ENCODE assay signal across 19 cellular contexts in the genomic region with DNA sequence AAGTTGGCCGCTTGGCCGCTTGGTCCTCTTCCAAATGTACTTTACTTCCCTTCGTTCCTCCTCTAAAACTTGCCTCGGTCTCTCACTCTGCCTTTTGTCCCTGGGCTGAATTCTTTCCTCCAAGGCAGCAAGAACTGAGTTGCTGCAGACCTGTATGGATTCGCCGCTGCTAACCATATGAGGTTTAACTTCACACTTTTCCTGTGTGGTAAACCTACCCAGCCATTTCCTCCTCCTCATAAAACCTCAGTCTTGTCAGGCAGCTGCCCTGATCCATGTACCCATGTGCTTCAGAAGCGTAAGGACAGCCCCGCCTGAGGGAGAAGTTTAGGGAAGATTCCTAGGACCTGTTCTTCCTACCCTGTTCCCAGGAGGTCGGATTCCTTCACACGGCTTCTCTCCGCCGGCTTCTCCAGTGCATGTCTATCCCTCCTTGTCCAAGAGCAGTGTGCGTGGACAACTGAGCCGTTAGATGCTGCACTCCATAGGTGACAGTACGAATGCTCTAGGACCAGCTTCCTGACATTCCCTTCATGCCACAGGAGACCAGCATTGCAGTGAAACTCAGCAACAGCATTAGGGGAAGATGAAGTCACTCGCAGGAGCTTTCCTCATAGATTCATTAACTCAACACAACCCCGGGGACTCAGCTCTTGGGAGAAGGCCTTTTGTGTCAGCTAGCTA.
DNase-seq lines count a peak whose midpoint lies in the region; ATAC-seq and TF ChIP-seq lines count a peak whose summit lies in the region.
"Had no signal": no experiment of that assay in that cellular context is flagged by ENCODE, and none has a peak within 500 bp of the region (broad histone marks: within the 10 kb centered on the region; RNA-seq: fewer than 3 reads in every experiment).

No MANE protein-coding gene starts in this region.

- H3K9me3 ChIP-seq in BLaER1 (no peaks in the 10 kb centered on the region), H9 (ENCODE audit: control insufficient read depth, low read depth, low read length) (no peaks in the 10 kb centered on the region), Karpas-422 (ENCODE audit: low read length) (no peaks in the 10 kb centered on the region)
- H3K9me3 ChIP-seq: adrenal gland, SJCRH30, upper lobe of left lung had no signal

- peaks cover 9% of the 10 kb centered on the region; the same call in 1 of the 2 replicates for H3K4me1 ChIP-seq in BLaER1
- H3K4me1 ChIP-seq in H9 (ENCODE audit: insufficient read depth, low read length), result peaks cover 37% of the 10 kb centered on the region
- H3K4me1 ChIP-seq in mesendoderm (ENCODE audit: control insufficient read depth, low read depth, low read length), result peaks cover 29% of the 10 kb centered on the region
- H3K4me1 ChIP-seq in Karpas-422 (ENCODE audit: low read length), result peaks cover 9% of the 10 kb centered on the region
- H3K4me1 ChIP-seq: adrenal gland, SJCRH30 had no signal

- ATAC-seq in GM18505 (IDR thresholded peaks at IDR 0.05; ENCODE audit: unreplicated experiment), result no peak
- ATAC-seq: activated T-cell treated with anti-CD3 and anti-CD28 coated beads, Interleukin-2, amount 50 U/mL, for 4 hours; left ventricle myocardium superior had no signal

- peaks cover 2 to 3% of the 10 kb centered on the region in 2 experiments; a peak in 2 of 5 replicates for H3K9me3 Mint-ChIP-seq in H9
- H3K9me3 Mint-ChIP-seq in CD14-positive monocyte, result peaks cover 0 to 2% (median 0%) of the 10 kb centered on the region in 7 donors
- H3K9me3 Mint-ChIP-seq: activated T-cell treated with anti-CD3 and anti-CD28 coated beads, Interleukin-2, amount 50 U/mL, for 4 hours; HFFc6 had no signal

- H3K56ac ChIP-seq in H9 (ENCODE audit: insufficient read length, low read depth, low read length) (no peak overlapping the region), mesendoderm (ENCODE audit: low read length) (peak overlapping the region; percentile 85)

- H2BK15ac ChIP-seq in H9 (ENCODE audit: low read depth, low read length) (no peak overlapping the region), mesendoderm (replicated peaks; ENCODE audit: low read depth) (no peak overlapping the region)

- H3K27me3 Mint-ChIP-seq in H9 (ENCODE audit: low read depth) (peaks cover 77% of the 10 kb centered on the region), CD14-positive monocyte (ENCODE audit: low read depth in 3 of 3) (peaks cover 2 to 3% (median 3%) of the 10 kb centered on the region in 3 donors)

- no peaks in the 10 kb centered on the region for H3K79me1 ChIP-seq in H9 (ENCODE audit: insufficient read depth, low read depth, low read length, poor library complexity, severe bottlenecking)
- H3K79me1 ChIP-seq in mesendoderm (ENCODE audit: low read length), result no peaks in the 10 kb centered on the region

- TF ChIP-seq POLR2A in GM18505 (IDR thresholded peaks at IDR 0.05; ENCODE audit: borderline replicate concordance, extremely low read depth, insufficient read depth, insufficient read length), result no peak

- DNase-seq in H9, result peak; percentile 59
- DNase-seq in UCSD-AML1 (lab: John Stamatoyannopoulos, UW; ENCODE audit: unreplicated experiment), result peak; percentile 25
- DNase-seq in mesendoderm, result peak; percentile 82
- no peak for DNase-seq in Karpas-422
- DNase-seq in SKM-1 treated with dmso at 0.1 percent for 144 hours (lab: John Stamatoyannopoulos, UW; ENCODE audit: unreplicated experiment), result no peak
- no peak for DNase-seq in CD14-positive monocyte (ENCODE audit: low spot score)
- DNase-seq: activated gamma-delta T cell treated with Interleukin-2 at 50 U/mL for 16 hours; activated T-cell treated with anti-CD3 and anti-CD28 coated beads, Interleukin-2, amount 50 U/mL, for 4 hours; adrenal gland; COR-L47; HFFc6; KG1; left ventricle myocardium superior; NCI-H446; SJCRH30; small intestine; upper lobe of left lung had no signal

- H2BK20ac ChIP-seq in H9 (ENCODE audit: low read depth, low read length, poor library complexity, severe bottlenecking), result no peak overlapping the region

- H3K4ac ChIP-seq in H9 (ENCODE audit: low read depth, low read length) (no peak overlapping the region), mesendoderm (ENCODE audit: low read depth, low read length) (peak overlapping the region; percentile 40)

- peak overlapping the region; percentile 30 to 54; a peak in 4 of 5 replicates for H3K4me3 Mint-ChIP-seq in H9
- no peak overlapping the region for H3K4me3 Mint-ChIP-seq in CD14-positive monocyte
- H3K4me3 Mint-ChIP-seq: activated T-cell treated with anti-CD3 and anti-CD28 coated beads, Interleukin-2, amount 50 U/mL, for 4 hours; HFFc6 had no signal

- H4K5ac ChIP-seq in H9 (ENCODE audit: insufficient read length, low read depth, low read length) (no peak overlapping the region), mesendoderm (ENCODE audit: low read length) (no peak overlapping the region)

- intact Hi-C loops in CD14-positive monocyte (cut with micrococcal nuclease), result no loop called here

- H3K79me2 ChIP-seq in H9 (ENCODE audit: insufficient read depth, low read length), result no peaks in the 10 kb centered on the region
- no peaks in the 10 kb centered on the region for H3K79me2 ChIP-seq in mesendoderm (ENCODE audit: control insufficient read depth, insufficient read depth, low read length)
- H3K79me2 ChIP-seq in Karpas-422 (ENCODE audit: low read length), result no peaks in the 10 kb centered on the region

- H3K4me2 ChIP-seq in BLaER1 (peak overlapping the region; percentile 20), H9 (ENCODE audit: insufficient read depth, insufficient read length, low read length) (peak overlapping the region; percentile 20), mesendoderm (ENCODE audit: low read length) (no peak overlapping the region), Karpas-422 (ENCODE audit: low read depth, low read length, poor library complexity, severe bottlenecking) (no peak overlapping the region)

- no peaks in the 10 kb centered on the region for H3K9me2 ChIP-seq in Karpas-422 (replicated peaks; ENCODE audit: insufficient read depth, low read length)

- H3K4me1 Mint-ChIP-seq in H9, result peaks cover 79 to 80% of the 10 kb centered on the region in 2 experiments
- peaks cover 14% of the 10 kb centered on the region for H3K4me1 Mint-ChIP-seq in CD14-positive monocyte

- no peak overlapping the region for H3T11ph ChIP-seq in H9 (ENCODE audit: low read length)

- H3K27ac ChIP-seq in BLaER1 (no peak overlapping the region), H9 (ENCODE audit: insufficient read length, low read depth, low read length) (no peak overlapping the region), mesendoderm (ENCODE audit: low read depth, low read length) (peak overlapping the region; percentile 79), Karpas-422 (ENCODE audit: low read length) (no peak overlapping the region)
- H3K27ac ChIP-seq: adrenal gland, SJCRH30, upper lobe of left lung had no signal

- H2BK5ac ChIP-seq in H9 (ENCODE audit: insufficient read length, low read length) (no peak overlapping the region), mesendoderm (ENCODE audit: low read length) (peak overlapping the region; percentile 96)

- H2AFZ ChIP-seq in H9 (ENCODE audit: low read length) (no peak overlapping the region), Karpas-422 (ENCODE audit: low read length) (no peak overlapping the region)

- H3K27ac Mint-ChIP-seq in H9 (peak overlapping the region in 2 of 3 experiments; percentile 93 to 95; a peak in 5 of 7 replicates), CD14-positive monocyte (no peak overlapping the region)
- H3K27ac Mint-ChIP-seq: HFFc6 had no signal

- H3K14ac ChIP-seq in H9 (ENCODE audit: insufficient read depth, low read length), result peak overlapping the region; percentile 8; the same call in 1 of the 2 replicates

- H4K20me1 ChIP-seq in BLaER1 (no peaks in the 10 kb centered on the region), H9 (ENCODE audit: control insufficient read depth, insufficient read depth, insufficient read length) (no peaks in the 10 kb centered on the region), Karpas-422 (ENCODE audit: insufficient read depth, low read depth, low read length) (no peaks in the 10 kb centered on the region)

- no peak overlapping the region for H3K23ac ChIP-seq in H9 (ENCODE audit: insufficient read length, low read depth, low read length)
- peak overlapping the region; percentile 97 for H3K23ac ChIP-seq in mesendoderm (ENCODE audit: low read length)

- H3K18ac ChIP-seq in H9 (ENCODE audit: insufficient read length, low read depth, low read length), result peak overlapping the region; percentile 33
- H3K18ac ChIP-seq in mesendoderm (ENCODE audit: low read length), result peak overlapping the region; percentile 61

- no peak overlapping the region for H2BK120ac ChIP-seq in H9 (ENCODE audit: low read depth, low read length, poor library complexity, severe bottlenecking)
- peak overlapping the region; percentile 69 for H2BK120ac ChIP-seq in mesendoderm (ENCODE audit: low read depth, low read length)

- H3K4me3 ChIP-seq in BLaER1 (no peak overlapping the region), mesendoderm (ENCODE audit: low read length) (no peak overlapping the region), Karpas-422 (ENCODE audit: low read length) (no peak overlapping the region)
- H3K4me3 ChIP-seq: adrenal gland, SJCRH30, upper lobe of left lung had no signal

- H3K36me3 ChIP-seq in BLaER1, result no peaks in the 10 kb centered on the region
- H3K36me3 ChIP-seq in mesendoderm (ENCODE audit: control insufficient read depth, insufficient read depth, low read length), result no peaks in the 10 kb centered on the region
- H3K36me3 ChIP-seq in Karpas-422 (ENCODE audit: insufficient read depth, low read length), result no peaks in the 10 kb centered on the region
- H3K36me3 ChIP-seq: adrenal gland, SJCRH30, upper lobe of left lung had no signal

- no peaks in the 10 kb centered on the region for H3K23me2 ChIP-seq in H9 (ENCODE audit: insufficient read length, low read depth, low read length, poor library complexity, severe bottlenecking)

- H2AK5ac ChIP-seq in H9 (ENCODE audit: insufficient read length, low read length) (peak overlapping the region; percentile 27), mesendoderm (ENCODE audit: low read length) (peak overlapping the region; percentile 99)

- WGBS in H9 (ENCODE audit: extremely low coverage, insufficient read length, low lambda C conversion rate), result no CpG with 5 or more reads among the region's 17 CpGs
- no CpG with 5 or more reads among the region's 17 CpGs for WGBS in mesendoderm (ENCODE audit: extremely low coverage, insufficient coverage, low lambda C conversion rate)

- H4K8ac ChIP-seq in H9 (replicated peaks; ENCODE audit: insufficient read length, low read depth, low read length) (no peak overlapping the region), mesendoderm (ENCODE audit: low read depth, low read length) (no peak overlapping the region)

- H3K27me3 ChIP-seq in BLaER1 (no peaks in the 10 kb centered on the region), H9 (ENCODE audit: insufficient read depth, low read length) (peaks cover 8% of the 10 kb centered on the region; the same call in 1 of the 2 replicates), mesendoderm (ENCODE audit: insufficient read depth, low read length, poor library complexity) (no peaks in the 10 kb centered on the region), Karpas-422 (ENCODE audit: low read length) (no peaks in the 10 kb centered on the region)
- H3K27me3 ChIP-seq: adrenal gland, SJCRH30, upper lobe of left lung had no signal

- H2BK12ac ChIP-seq in H9 (ENCODE audit: insufficient read length, low read depth, low read length), result peak overlapping the region; percentile 25

- TF ChIP-seq CTCF in H9 (conservative IDR thresholded peaks at IDR 0.05) (no peak), CD14-positive monocyte (IDR thresholded peaks at IDR 0.05) (no peak)

- H3K9ac ChIP-seq in BLaER1 (no peak overlapping the region), H9 (ENCODE audit: extremely low read depth, insufficient read length, low read length) (no peak overlapping the region), mesendoderm (ENCODE audit: low read length) (peak overlapping the region; percentile 59), Karpas-422 (ENCODE audit: low read length) (no peak overlapping the region)

- H3K36me3 Mint-ChIP-seq in H9 (ENCODE audit: insufficient read depth in 1 of 3, low read depth in 3 of 3) (peaks cover 0 to 18% (median 6%) of the 10 kb centered on the region in 3 experiments; a peak in 5 of 7 replicates), CD14-positive monocyte (peaks cover 9% of the 10 kb centered on the region in 2 donors)

- peak overlapping the region; percentile 67 for H4K91ac ChIP-seq in H9 (ENCODE audit: insufficient read length, low read depth, low read length)

Comparison
In these comparisons a context has a peak if more than half of its experiments do, and no peak if none do; other contexts are left out.
1. H3K4me2 ChIP-seq: peak in BLaER1 (single experiment) and H9 (single experiment); none in mesendoderm (single experiment) and Karpas-422 (single experiment).
2. DNase-seq: peak in H9 (single experiment), UCSD-AML1 (single experiment) and mesendoderm (single experiment); none in Karpas-422 (single experiment), SKM-1 treated with dmso at 0.1 percent for 144 hours (single experiment) and CD14-positive monocyte (single experiment).
3. H3K27ac Mint-ChIP-seq: peak in H9 (2 of 3); none in CD14-positive monocyte (0 of 7).
4. H3K4me3 Mint-ChIP-seq: peak in H9 (2 of 2); none in CD14-positive monocyte (0 of 2).